Comparison of ENCODE assay signal across 8 cellular contexts in genomic region chr6:136791296-136792065, GRCh38. TPM values are rescaled to one million over a fixed set of nuclear protein-coding genes. Genes with fewer than 3 reads are reported as not detected.
A peak's percentile ranks its signal among the peaks of the same experiment; 100 is the strongest.
DNase-seq lines count a peak whose midpoint lies in the region; ATAC-seq and TF ChIP-seq lines count a peak whose summit lies in the region.

No MANE protein-coding gene starts in this region.

- WGBS in ectodermal cell, 2 experiments, result 5 to 6% methylated on average over 60 of the region's 60 CpGs
- 3% methylated on average over 55 of the region's 60 CpGs for WGBS in mesenchymal stem cell

- H3K4me3 ChIP-seq in ectodermal cell (ENCODE audit: insufficient read depth, low read depth, low read length) (peak overlapping the region; percentile 60), mesenchymal stem cell (ENCODE audit: insufficient read depth in 1 of 2, low read depth in 1 of 2, low read length in 2 of 2) (peak overlapping the region; percentile 85 to 94)

- H4K8ac ChIP-seq in mesenchymal stem cell (ENCODE audit: low read length), result peak overlapping the region; percentile 61

- H3K14ac ChIP-seq in mesenchymal stem cell (ENCODE audit: low read length in 2 of 2), result peak overlapping the region; percentile 49 to 57

- H3K36me3 ChIP-seq in ectodermal cell (ENCODE audit: control insufficient read depth, insufficient read depth, low read length) (no peaks in the 10 kb centered on the region), mesenchymal stem cell (ENCODE audit: control insufficient read depth in 1 of 2, insufficient read depth in 2 of 2, low read depth in 1 of 2, low read length in 2 of 2) (no peaks in the 10 kb centered on the region)

- H2BK5ac ChIP-seq in mesenchymal stem cell (ENCODE audit: low read depth, low read length, poor library complexity, severe bottlenecking), result no peak overlapping the region

- DNase-seq in NCI-H345 (lab: John Stamatoyannopoulos, UW) (peak; percentile 70), mesenchymal stem cell (peak; percentile 81)
- DNase-seq in activated CD4-positive, alpha-beta T cell treated with anti-CD3 and anti-CD28 coated beads, Interleukin-2, amount 50 U/mL, for 48 hours, result peak; percentile 56 to 64
- peak; percentile 12 to 21 for DNase-seq in stimulated activated CD8-positive, alpha-beta memory T cell treated with anti-CD3 and anti-CD28 coated beads, Interleukin-15, amount 100 ng/mL, for 48 hours (ENCODE audit: low read depth in 2 of 2)

- H3K79me1 ChIP-seq in mesenchymal stem cell (replicated peaks; ENCODE audit: low read length, poor library complexity, severe bottlenecking), result peaks cover 17% of the 10 kb centered on the region

- H2BK15ac ChIP-seq in mesenchymal stem cell (ENCODE audit: low read depth, poor library complexity, severe bottlenecking), result peak overlapping the region; percentile 95

- peak overlapping the region; percentile 53 for H2AFZ ChIP-seq in mesenchymal stem cell (ENCODE audit: low read depth, low read length)

- peak overlapping the region; percentile 37 for H2BK120ac ChIP-seq in mesenchymal stem cell (ENCODE audit: low read depth, low read length)

- H2BK12ac ChIP-seq in mesenchymal stem cell (ENCODE audit: low read length in 2 of 2), result peak overlapping the region; percentile 69 to 91

- no peak overlapping the region for H2AK5ac ChIP-seq in mesenchymal stem cell (ENCODE audit: low read length, severe bottlenecking)

- peaks cover 56% of the 10 kb centered on the region for H3K27me3 ChIP-seq in ectodermal cell (ENCODE audit: control insufficient read depth, insufficient read depth, low read length, poor library complexity, severe bottlenecking)
- no peaks in the 10 kb centered on the region for H3K27me3 ChIP-seq in mesenchymal stem cell (ENCODE audit: control insufficient read depth in 1 of 2, insufficient read depth in 1 of 2, low read length in 2 of 2)

- H4K91ac ChIP-seq in mesenchymal stem cell (ENCODE audit: low read length), result peak overlapping the region; percentile 85

- H3K4me1 ChIP-seq in ectodermal cell (ENCODE audit: control insufficient read depth, insufficient read depth, low read length) (peaks cover 6% of the 10 kb centered on the region), mesenchymal stem cell (ENCODE audit: control insufficient read depth, insufficient read depth, low read depth, low read length) (peaks cover 7% of the 10 kb centered on the region)

- H3K18ac ChIP-seq in mesenchymal stem cell (ENCODE audit: low read depth in 1 of 2, low read length in 2 of 2), result peak overlapping the region; percentile 82 to 99

- peak overlapping the region; percentile 99 for H3K4me2 ChIP-seq in mesenchymal stem cell (ENCODE audit: low read length, poor library complexity, severe bottlenecking)

- H3K9me3 ChIP-seq in ectodermal cell (ENCODE audit: control insufficient read depth, low read length) (no peaks in the 10 kb centered on the region), mesenchymal stem cell (ENCODE audit: control insufficient read depth, low read length) (no peaks in the 10 kb centered on the region)

- peak overlapping the region; percentile 87 to 88 for H3K4ac ChIP-seq in mesenchymal stem cell (ENCODE audit: low read depth in 1 of 2, low read length in 2 of 2)

- peak overlapping the region in 1 of 2 experiments; percentile 96 for H3K23ac ChIP-seq in mesenchymal stem cell (ENCODE audit: low read length in 2 of 2)

- TF ChIP-seq CTCF in 22Rv1 (IDR thresholded peaks at IDR 0.05), result no peak

- H3K27ac ChIP-seq in 22Rv1, result peak overlapping the region; percentile 91
- no peak overlapping the region for H3K27ac ChIP-seq in ectodermal cell (ENCODE audit: insufficient read depth, low read depth, low read length, poor library complexity, severe bottlenecking)
- peak overlapping the region; percentile 13 for H3K27ac ChIP-seq in mesenchymal stem cell (ENCODE audit: low read length, poor library complexity, severe bottlenecking)

- ATAC-seq in GM18498 (IDR thresholded peaks at IDR 0.05; ENCODE audit: unreplicated experiment) (peak; percentile 35), HG02885 (IDR thresholded peaks at IDR 0.05; ENCODE audit: poor library complexity, unreplicated experiment) (peak; percentile 38)

- peak overlapping the region; percentile 94 for H3K9ac ChIP-seq in mesenchymal stem cell (ENCODE audit: low read length)

RNA-seq across cellular contexts. Expression of gene MAP3K5, which starts 0.8 kb away (rescaled TPM):
- polyA plus RNA-seq in ectodermal cell (2013, experiment 1 of 4), result 0.56 TPM
- 0.44 TPM for polyA plus RNA-seq in ectodermal cell (2013, experiment 2 of 4)
- polyA plus RNA-seq in ectodermal cell (2013, experiment 3 of 4), result 0.75 TPM
- 0.24 TPM for polyA plus RNA-seq in ectodermal cell (2013, experiment 4 of 4)
- 9.8 TPM for polyA plus RNA-seq in mesenchymal stem cell (2013, experiment 1 of 2)
- 10.1 TPM for polyA plus RNA-seq in mesenchymal stem cell (2013, experiment 2 of 2)

RNA-seq across cellular contexts. Expression of gene PEX7, which starts 30.9 kb away (rescaled TPM):
- 6.6 TPM for polyA plus RNA-seq in ectodermal cell (2013, experiment 1 of 4)
- polyA plus RNA-seq in ectodermal cell (2013, experiment 2 of 4), result 6.9 TPM
- 8.2 TPM for polyA plus RNA-seq in ectodermal cell (2013, experiment 3 of 4)
- 6.6 TPM for polyA plus RNA-seq in ectodermal cell (2013, experiment 4 of 4)
- polyA plus RNA-seq in mesenchymal stem cell (2013, experiment 1 of 2), result 6.2 TPM
- 5.8 TPM for polyA plus RNA-seq in mesenchymal stem cell (2013, experiment 2 of 2)

Comparison
In these comparisons a context has a peak if more than half of its experiments do, and no peak if none do; other contexts are left out.
1. DNase-seq: peak in every context shown above with its lines; median percentile 81 in mesenchymal stem cell; 70 in NCI-H345; 60 in activated CD4-positive, alpha-beta T cell treated with anti-CD3 and anti-CD28 coated beads, Interleukin-2, amount 50 U/mL, for 48 hours; 16 in stimulated activated CD8-positive, alpha-beta memory T cell treated with anti-CD3 and anti-CD28 coated beads, Interleukin-15, amount 100 ng/mL, for 48 hours.